ENCODE assay signal across 12 cellular contexts in the genomic region with DNA sequence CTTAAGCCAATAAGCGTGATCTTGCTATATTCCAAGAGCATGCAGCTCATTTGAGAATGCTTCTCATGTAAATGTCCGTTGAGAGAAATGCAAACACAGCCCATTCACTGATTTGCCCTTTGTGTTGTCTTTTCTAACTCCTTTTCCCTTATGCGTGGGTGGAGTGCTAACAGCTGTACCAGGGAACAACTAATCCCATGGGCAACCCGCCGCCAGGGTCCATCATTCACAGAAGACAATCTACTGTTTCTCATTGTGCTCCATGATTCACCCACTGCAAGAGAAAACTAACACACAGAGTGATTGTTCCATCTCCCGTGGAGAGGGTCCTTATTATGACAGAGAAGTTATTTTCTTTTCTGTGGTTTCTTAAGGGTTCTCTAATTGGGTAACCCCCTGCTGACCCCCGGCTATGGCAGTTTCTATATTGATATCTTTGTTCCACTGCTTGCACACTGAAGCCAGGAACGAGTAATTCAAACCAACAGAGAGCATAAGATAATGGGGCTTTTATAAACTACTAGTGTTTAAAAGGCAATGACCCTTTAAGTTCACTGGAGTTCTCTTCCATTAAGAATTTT.
A peak's percentile ranks its signal among the peaks of the same experiment; 100 is the strongest.
DNase-seq lines count a peak whose midpoint lies in the region; ATAC-seq, FAIRE-seq and TF ChIP-seq lines count a peak whose summit lies in the region.
"Had no signal": no experiment of that assay in that cellular context is flagged by ENCODE, and none has a peak within 500 bp of the region (broad histone marks: within the 10 kb centered on the region; RNA-seq: fewer than 3 reads in every experiment).

No MANE protein-coding gene starts in this region.

- H3K36me3 ChIP-seq in HAP-1 (replicated peaks) (no peaks in the 10 kb centered on the region), H1 (ENCODE audit: control insufficient read depth in 2 of 4, insufficient read depth in 4 of 4, low read length in 3 of 4) (no peaks in the 10 kb centered on the region)

- TF ChIP-seq EP300 in H1 (IDR thresholded peaks at IDR 0.05; ENCODE audit: borderline replicate concordance in 1 of 2, low read depth in 2 of 2, low read length in 2 of 2) = no peak

- no peak overlapping the region for H3K4ac ChIP-seq in H1 (replicated peaks; ENCODE audit: insufficient read length, low read depth, low read length)

- no peak overlapping the region for H4K8ac ChIP-seq in H1 (ENCODE audit: extremely low read depth, insufficient read depth, low read length)

- no peak overlapping the region for H2BK12ac ChIP-seq in H1 (ENCODE audit: low read depth, low read length)

- no peak overlapping the region for H3K56ac ChIP-seq in H1 (replicated peaks; ENCODE audit: insufficient read length, low read depth, low read length)

- no peak overlapping the region for H2AK5ac ChIP-seq in H1 (ENCODE audit: low read depth, low read length)

- no peak overlapping the region for H2BK20ac ChIP-seq in H1 (ENCODE audit: low read length)

- H3K9me3 ChIP-seq in HAP-1 (no peaks in the 10 kb centered on the region), H1 (ENCODE audit: insufficient read depth in 2 of 2, low read depth in 1 of 2, low read length in 1 of 2) (no peaks in the 10 kb centered on the region)

- no peaks in the 10 kb centered on the region for H4K20me1 ChIP-seq in H1 (replicated peaks in 1 of 2; ENCODE audit: control insufficient read depth in 1 of 2, insufficient read depth in 2 of 2, low read length in 2 of 2)

- TF ChIP-seq CTCF in H1 (IDR thresholded peaks at IDR 0.05; ENCODE audit: control extremely low read depth in 1 of 3, insufficient read depth in 1 of 3, low read depth in 1 of 3, low read length in 3 of 3) = no peak

- H3K79me1 ChIP-seq in H1 (ENCODE audit: low read depth, low read length) = no peaks in the 10 kb centered on the region

- H3K4me3 ChIP-seq in HAP-1 (no peak overlapping the region), H1 (ENCODE audit: extremely low read depth in 1 of 4, insufficient read depth in 2 of 4, low read depth in 3 of 4, low read length in 4 of 4) (no peak overlapping the region)

- no peaks in the 10 kb centered on the region for H3K79me2 ChIP-seq in H1 (ENCODE audit: control insufficient read depth in 1 of 2, insufficient read depth in 2 of 2, low read length in 2 of 2)

- in situ Hi-C loops in HAP-1 (cut with MboI; ENCODE audit: low sequenced_read_pairs) = no loop called here

- CTCF ChIA-PET in H1 (lab: Charles Lee; ENCODE audit: partially characterized antibody) = no interaction called here

- no peak overlapping the region for H3K14ac ChIP-seq in H1 (ENCODE audit: insufficient read length)

- no peak overlapping the region for H3K18ac ChIP-seq in H1 (ENCODE audit: extremely low read depth, low read length)

- no peak for TF ChIP-seq POLR2A in H1 (IDR thresholded peaks at IDR 0.05; ENCODE audit: control extremely low read depth in 1 of 2, low read depth in 2 of 2, low read length in 2 of 2)

- H3K4me1 ChIP-seq in HAP-1 = peaks cover 10% of the 10 kb centered on the region
- peaks cover 0 to 8% (median 2%) of the 10 kb centered on the region in 4 experiments; a peak in 2 of 7 replicates for H3K4me1 ChIP-seq in H1 (replicated peaks in 1 of 4; ENCODE audit: control insufficient read depth in 3 of 4, insufficient read depth in 4 of 4, low read length in 3 of 4)

- no peak overlapping the region for H4K5ac ChIP-seq in H1 (ENCODE audit: insufficient read length, low read depth, low read length)

- no peak overlapping the region for H3K27ac ChIP-seq in H1 (ENCODE audit: low read depth, low read length)

- no peak overlapping the region for H2BK5ac ChIP-seq in H1 (ENCODE audit: low read depth, low read length)

- no peak for ATAC-seq in HG03095 (IDR thresholded peaks at IDR 0.05; ENCODE audit: unreplicated experiment)

- H2BK15ac ChIP-seq in H1 (ENCODE audit: low read length) = no peak overlapping the region

- no peaks in the 10 kb centered on the region for H3K27me3 ChIP-seq in HAP-1 (ENCODE audit: low read depth)
- H3K27me3 ChIP-seq in H1 (replicated peaks in 1 of 4; ENCODE audit: control insufficient read depth in 3 of 4, extremely low read depth in 1 of 4, insufficient read depth in 3 of 4, low read length in 3 of 4) = no peaks in the 10 kb centered on the region; a peak in 1 of 7 replicates

- POLR2A ChIA-PET in H1 (lab: Charles Lee; ENCODE audit: partially characterized antibody) = no interaction called here

- H3K23ac ChIP-seq in H1 (ENCODE audit: insufficient read length) = no peak overlapping the region

- H2BK120ac ChIP-seq in H1 (replicated peaks; ENCODE audit: low read depth, low read length) = no peak overlapping the region

- peak overlapping the region in 1 of 2 experiments; percentile 20; a peak in 2 of 4 replicates for H3K4me2 ChIP-seq in H1 (ENCODE audit: insufficient read depth in 1 of 2, low read depth in 2 of 2, low read length in 2 of 2)

- no peaks in the 10 kb centered on the region for H3K23me2 ChIP-seq in H1 (ENCODE audit: low read depth, low read length)

- H4K91ac ChIP-seq in H1 (replicated peaks; ENCODE audit: insufficient read length, low read length) = no peak overlapping the region

- FAIRE-seq in H1 (lab: Jason Lieb, UNC) = peak; percentile 7
- FAIRE-seq: GM12891 had no signal

- WGBS in H1 (ENCODE audit: extremely low coverage in 1 of 2, insufficient coverage in 1 of 2, insufficient read length in 1 of 2, insufficient replicate concordance in 2 of 2, low coverage in 1 of 2, low lambda C conversion rate in 2 of 2, missing lambda C conversion rate in 1 of 2), 2 experiments = 74% methylated on average over 8 of the region's 8 CpGs; no CpG with 5 or more reads in 1 of the 2 experiments

- DNase-seq in HAP-1 (ENCODE audit: low spot score in 2 of 2) (peak; percentile 83 to 91), NCI-H2196 (lab: John Stamatoyannopoulos, UW; ENCODE audit: unreplicated experiment) (peak; percentile 25), H1 (ENCODE audit: low read depth in 1 of 2, low spot score in 2 of 2) (no peak), retina (peak; percentile 80), KG1 (lab: John Stamatoyannopoulos, UW) (no peak), ureter (ENCODE audit: low spot score) (no peak)
- no peak for DNase-seq in activated CD8-positive, alpha-beta memory T cell treated with anti-CD3 and anti-CD28 coated beads, Interleukin-2, amount 50 U/mL, for 48 hours
- DNase-seq: CD8-positive, alpha-beta memory T cell; NCI-H82; T-helper 1 cell had no signal

- TF ChIP-seq RAD21 in H1 (IDR thresholded peaks at IDR 0.05 in 1 of 2, conservative IDR thresholded peaks at IDR 0.05 in 1 of 2; ENCODE audit: low read depth in 2 of 2, low read length in 2 of 2) = no peak

- H3K9ac ChIP-seq in H1 (replicated peaks in 1 of 4; ENCODE audit: extremely low read depth in 1 of 4, low read depth in 3 of 4, low read length in 3 of 4) = peak overlapping the region in 1 of 4 experiments; percentile 15; a peak in 1 of 7 replicates

- peak overlapping the region; percentile 97; the same call in 1 of the 2 replicates for H2AFZ ChIP-seq in H1 (ENCODE audit: low read length)

TF ChIP-seq in H1, 55 proteins besides CTCF, POLR2A, EP300 and RAD21:
- TF ChIP-seq CHD2 (IDR thresholded peaks at IDR 0.05; ENCODE audit: low read length) (no peak), EGR1 (IDR thresholded peaks at IDR 0.05; ENCODE audit: borderline replicate concordance, low read depth, low read length) (peak; percentile 72; the same call in 1 of the 2 replicates), POLR2AphosphoS5 (IDR thresholded peaks at IDR 0.05; ENCODE audit: low read depth, low read length) (no peak), ZNF274 (IDR thresholded peaks at IDR 0.05; ENCODE audit: borderline replicate concordance, extremely low read depth, low read length) (no peak)
- TF ChIP-seq, protein P1, sequence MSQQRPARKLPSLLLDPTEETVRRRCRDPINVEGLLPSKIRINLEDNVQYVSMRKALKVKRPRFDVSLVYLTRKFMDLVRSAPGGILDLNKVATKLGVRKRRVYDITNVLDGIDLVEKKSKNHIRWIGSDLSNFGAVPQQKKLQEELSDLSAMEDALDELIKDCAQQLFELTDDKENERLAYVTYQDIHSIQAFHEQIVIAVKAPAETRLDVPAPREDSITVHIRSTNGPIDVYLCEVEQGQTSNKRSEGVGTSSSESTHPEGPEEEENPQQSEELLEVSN (IDR thresholded peaks at IDR 0.05) = no peak

Comparison
In these comparisons a context has a peak if more than half of its experiments do, and no peak if none do; other contexts are left out.
1. DNase-seq: peak in HAP-1 (2 of 2), NCI-H2196 (single experiment) and retina (single experiment); none in H1 (0 of 2), KG1 (single experiment), activated CD8-positive, alpha-beta memory T cell treated with anti-CD3 and anti-CD28 coated beads, Interleukin-2, amount 50 U/mL, for 48 hours (single experiment) and ureter (single experiment).